ENCODE assay signal across 1 cellular context in the genomic region with DNA sequence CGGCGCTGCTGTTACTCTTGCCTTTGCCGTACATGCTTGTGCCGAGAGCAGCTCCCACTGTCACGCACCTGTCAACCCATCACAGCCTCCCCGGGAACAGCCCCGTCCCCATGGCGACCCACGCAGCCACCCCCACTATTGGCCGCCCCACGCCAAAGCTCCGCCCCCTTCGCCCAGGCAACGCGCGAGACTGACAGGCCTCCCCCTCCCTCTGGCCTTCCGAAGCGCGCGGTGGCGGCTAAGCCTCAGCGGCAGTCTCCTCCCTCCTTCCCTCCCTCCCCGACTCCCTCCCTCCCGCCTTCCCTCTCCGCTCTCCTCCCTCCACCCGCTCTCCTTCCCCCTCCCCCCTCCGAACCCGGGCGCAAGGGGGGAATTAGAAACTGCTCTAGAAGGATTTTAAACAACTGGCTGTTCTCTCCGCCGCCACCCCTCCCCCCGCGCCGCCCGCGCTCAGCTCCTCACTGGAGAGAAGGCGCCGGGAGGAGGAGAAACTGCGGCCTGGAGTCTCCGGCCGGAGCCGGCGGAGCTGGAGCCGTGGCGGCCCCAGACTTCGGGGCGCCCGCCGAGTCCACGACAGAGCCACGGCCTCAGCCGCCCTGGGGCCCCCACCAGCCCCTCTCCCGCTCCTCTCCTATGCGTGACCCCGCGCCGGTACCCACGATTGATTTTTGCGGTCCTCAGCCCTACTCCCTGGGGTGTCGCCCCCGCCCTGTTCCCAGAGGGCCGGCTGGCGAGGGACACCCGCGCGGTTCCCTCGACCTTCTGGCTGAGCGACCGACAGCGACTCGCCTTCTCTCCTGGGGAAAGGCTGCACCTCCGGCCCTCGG.
TF ChIP-seq lines count a peak whose summit lies in the region.

A gene (minus strand): TSS at position 89 of the 827 bp plus-strand sequence. CDS start 55 bp downstream, at position 34.

TF ChIP-seq in HepG2, 621 proteins besides CTCF, POLR2A, EP300 and RAD21 (continued from another document and continues in another):
- TF ChIP-seq, protein P1, sequence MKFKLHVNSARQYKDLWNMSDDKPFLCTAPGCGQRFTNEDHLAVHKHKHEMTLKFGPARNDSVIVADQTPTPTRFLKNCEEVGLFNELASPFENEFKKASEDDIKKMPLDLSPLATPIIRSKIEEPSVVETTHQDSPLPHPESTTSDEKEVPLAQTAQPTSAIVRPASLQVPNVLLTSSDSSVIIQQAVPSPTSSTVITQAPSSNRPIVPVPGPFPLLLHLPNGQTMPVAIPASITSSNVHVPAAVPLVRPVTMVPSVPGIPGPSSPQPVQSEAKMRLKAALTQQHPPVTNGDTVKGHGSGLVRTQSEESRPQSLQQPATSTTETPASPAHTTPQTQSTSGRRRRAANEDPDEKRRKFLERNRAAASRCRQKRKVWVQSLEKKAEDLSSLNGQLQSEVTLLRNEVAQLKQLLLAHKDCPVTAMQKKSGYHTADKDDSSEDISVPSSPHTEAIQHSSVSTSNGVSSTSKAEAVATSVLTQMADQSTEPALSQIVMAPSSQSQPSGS (CRISPR knock-in tag; IDR thresholded peaks at IDR 0.05), result no peak
- TF ChIP-seq, protein P2, sequence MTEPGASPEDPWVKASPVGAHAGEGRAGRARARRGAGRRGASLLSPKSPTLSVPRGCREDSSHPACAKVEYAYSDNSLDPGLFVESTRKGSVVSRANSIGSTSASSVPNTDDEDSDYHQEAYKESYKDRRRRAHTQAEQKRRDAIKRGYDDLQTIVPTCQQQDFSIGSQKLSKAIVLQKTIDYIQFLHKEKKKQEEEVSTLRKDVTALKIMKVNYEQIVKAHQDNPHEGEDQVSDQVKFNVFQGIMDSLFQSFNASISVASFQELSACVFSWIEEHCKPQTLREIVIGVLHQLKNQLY (CRISPR knock-in tag; IDR thresholded peaks at IDR 0.05), result no peak
- TF ChIP-seq CBX1 (IDR thresholded peaks at IDR 0.05; ENCODE audit: low read depth) (no peak), KDM5A (IDR thresholded peaks at IDR 0.05; ENCODE audit: borderline replicate concordance, low read length) (peak; percentile 72), SP4 (CRISPR knock-in tag; IDR thresholded peaks at IDR 0.05) (peak; percentile 56; the same call in 1 of the 2 replicates), HES4 (CRISPR knock-in tag; IDR thresholded peaks at IDR 0.05; ENCODE audit: borderline replicate concordance) (no peak), ZSCAN9 (CRISPR knock-in tag; IDR thresholded peaks at IDR 0.05; ENCODE audit: borderline replicate concordance) (no peak), MEIS1 (CRISPR knock-in tag; IDR thresholded peaks at IDR 0.05; ENCODE audit: borderline replicate concordance) (peak; percentile 87; the same call in 1 of the 2 replicates), GABPB1 (CRISPR knock-in tag; IDR thresholded peaks at IDR 0.05) (peak; percentile 55; the same call in 1 of the 2 replicates), SKI (IDR thresholded peaks at IDR 0.05; ENCODE audit: partially characterized antibody) (no peak), ETV6 (CRISPR knock-in tag; conservative IDR thresholded peaks at IDR 0.05) (no peak), MTF1 (CRISPR knock-in tag; IDR thresholded peaks at IDR 0.05) (no peak), ZBTB38 (CRISPR knock-in tag; IDR thresholded peaks at IDR 0.05) (no peak), HOXA9 (CRISPR knock-in tag; IDR thresholded peaks at IDR 0.05; ENCODE audit: borderline replicate concordance) (no peak), PAX8 (CRISPR knock-in tag; IDR thresholded peaks at IDR 0.05; ENCODE audit: borderline replicate concordance) (no peak), HNRNPK (IDR thresholded peaks at IDR 0.05; ENCODE audit: low read depth, low read length, poor library complexity, severe bottlenecking) (peak; percentile 76), MATR3 (CRISPR knock-in tag; IDR thresholded peaks at IDR 0.05) (no peak), ZNF879 (CRISPR knock-in tag; IDR thresholded peaks at IDR 0.05) (no peak), ZNF556 (CRISPR knock-in tag; IDR thresholded peaks at IDR 0.05; ENCODE audit: borderline replicate concordance) (no peak), SP1 (IDR thresholded peaks at IDR 0.05) (no peak), SP1 (CRISPR knock-in tag; IDR thresholded peaks at IDR 0.05) (peak; percentile 48; the same call in 1 of the 2 replicates), NFE2 (CRISPR knock-in tag; IDR thresholded peaks at IDR 0.05) (no peak), ZNF121 (CRISPR knock-in tag; IDR thresholded peaks at IDR 0.05) (no peak), PHF8 (CRISPR knock-in tag; IDR thresholded peaks at IDR 0.05) (peak; percentile 41), ZNF660 (CRISPR knock-in tag; IDR thresholded peaks at IDR 0.05; ENCODE audit: borderline replicate concordance, low read depth) (no peak), PCBP1 (IDR thresholded peaks at IDR 0.05; ENCODE audit: borderline replicate concordance, low read depth, low read length) (peak; percentile 84; the same call in 1 of the 2 replicates), ZEB1 (IDR thresholded peaks at IDR 0.05; ENCODE audit: insufficient replicate concordance, low read depth) (peak; percentile 31), FOXP1 (IDR thresholded peaks at IDR 0.05) (no peak), FOXP1 (CRISPR knock-in tag; IDR thresholded peaks at IDR 0.05) (peak; percentile 15; the same call in 1 of the 2 replicates)
- TF ChIP-seq, protein P3, sequence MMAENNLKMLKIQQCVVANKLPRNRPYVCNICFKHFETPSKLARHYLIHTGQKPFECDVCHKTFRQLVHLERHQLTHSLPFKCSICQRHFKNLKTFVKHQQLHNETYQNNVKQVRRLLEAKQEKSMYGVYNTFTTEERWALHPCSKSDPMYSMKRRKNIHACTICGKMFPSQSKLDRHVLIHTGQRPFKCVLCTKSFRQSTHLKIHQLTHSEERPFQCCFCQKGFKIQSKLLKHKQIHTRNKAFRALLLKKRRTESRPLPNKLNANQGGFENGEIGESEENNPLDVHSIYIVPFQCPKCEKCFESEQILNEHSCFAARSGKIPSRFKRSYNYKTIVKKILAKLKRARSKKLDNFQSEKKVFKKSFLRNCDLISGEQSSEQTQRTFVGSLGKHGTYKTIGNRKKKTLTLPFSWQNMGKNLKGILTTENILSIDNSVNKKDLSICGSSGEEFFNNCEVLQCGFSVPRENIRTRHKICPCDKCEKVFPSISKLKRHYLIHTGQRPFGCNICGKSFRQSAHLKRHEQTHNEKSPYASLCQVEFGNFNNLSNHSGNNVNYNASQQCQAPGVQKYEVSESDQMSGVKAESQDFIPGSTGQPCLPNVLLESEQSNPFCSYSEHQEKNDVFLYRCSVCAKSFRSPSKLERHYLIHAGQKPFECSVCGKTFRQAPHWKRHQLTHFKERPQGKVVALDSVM (CRISPR knock-in tag; IDR thresholded peaks at IDR 0.05), result no peak
- TF ChIP-seq, protein P4, sequence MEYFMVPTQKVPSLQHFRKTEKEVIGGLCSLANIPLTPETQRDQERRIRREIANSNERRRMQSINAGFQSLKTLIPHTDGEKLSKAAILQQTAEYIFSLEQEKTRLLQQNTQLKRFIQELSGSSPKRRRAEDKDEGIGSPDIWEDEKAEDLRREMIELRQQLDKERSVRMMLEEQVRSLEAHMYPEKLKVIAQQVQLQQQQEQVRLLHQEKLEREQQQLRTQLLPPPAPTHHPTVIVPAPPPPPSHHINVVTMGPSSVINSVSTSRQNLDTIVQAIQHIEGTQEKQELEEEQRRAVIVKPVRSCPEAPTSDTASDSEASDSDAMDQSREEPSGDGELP (IDR thresholded peaks at IDR 0.05; ENCODE audit: borderline replicate concordance, low read depth), result peak; percentile 30; the same call in 1 of the 2 replicates
- TF ChIP-seq, protein P5, sequence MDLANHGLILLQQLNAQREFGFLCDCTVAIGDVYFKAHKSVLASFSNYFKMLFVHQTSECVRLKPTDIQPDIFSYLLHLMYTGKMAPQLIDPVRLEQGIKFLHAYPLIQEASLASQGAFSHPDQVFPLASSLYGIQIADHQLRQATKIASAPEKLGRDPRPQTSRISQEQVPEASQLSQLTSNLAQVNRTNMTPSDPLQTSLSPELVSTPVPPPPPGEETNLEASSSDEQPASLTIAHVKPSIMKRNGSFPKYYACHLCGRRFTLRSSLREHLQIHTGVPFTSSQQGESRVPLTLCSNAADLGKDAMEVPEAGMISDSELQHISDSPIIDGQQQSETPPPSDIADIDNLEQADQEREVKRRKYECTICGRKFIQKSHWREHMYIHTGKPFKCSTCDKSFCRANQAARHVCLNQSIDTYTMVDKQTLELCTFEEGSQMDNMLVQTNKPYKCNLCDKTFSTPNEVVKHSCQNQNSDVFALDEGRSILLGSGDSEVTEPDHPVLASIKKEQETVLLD (CRISPR knock-in tag; IDR thresholded peaks at IDR 0.05; ENCODE audit: low read depth), result no peak
- TF ChIP-seq, protein P6, sequence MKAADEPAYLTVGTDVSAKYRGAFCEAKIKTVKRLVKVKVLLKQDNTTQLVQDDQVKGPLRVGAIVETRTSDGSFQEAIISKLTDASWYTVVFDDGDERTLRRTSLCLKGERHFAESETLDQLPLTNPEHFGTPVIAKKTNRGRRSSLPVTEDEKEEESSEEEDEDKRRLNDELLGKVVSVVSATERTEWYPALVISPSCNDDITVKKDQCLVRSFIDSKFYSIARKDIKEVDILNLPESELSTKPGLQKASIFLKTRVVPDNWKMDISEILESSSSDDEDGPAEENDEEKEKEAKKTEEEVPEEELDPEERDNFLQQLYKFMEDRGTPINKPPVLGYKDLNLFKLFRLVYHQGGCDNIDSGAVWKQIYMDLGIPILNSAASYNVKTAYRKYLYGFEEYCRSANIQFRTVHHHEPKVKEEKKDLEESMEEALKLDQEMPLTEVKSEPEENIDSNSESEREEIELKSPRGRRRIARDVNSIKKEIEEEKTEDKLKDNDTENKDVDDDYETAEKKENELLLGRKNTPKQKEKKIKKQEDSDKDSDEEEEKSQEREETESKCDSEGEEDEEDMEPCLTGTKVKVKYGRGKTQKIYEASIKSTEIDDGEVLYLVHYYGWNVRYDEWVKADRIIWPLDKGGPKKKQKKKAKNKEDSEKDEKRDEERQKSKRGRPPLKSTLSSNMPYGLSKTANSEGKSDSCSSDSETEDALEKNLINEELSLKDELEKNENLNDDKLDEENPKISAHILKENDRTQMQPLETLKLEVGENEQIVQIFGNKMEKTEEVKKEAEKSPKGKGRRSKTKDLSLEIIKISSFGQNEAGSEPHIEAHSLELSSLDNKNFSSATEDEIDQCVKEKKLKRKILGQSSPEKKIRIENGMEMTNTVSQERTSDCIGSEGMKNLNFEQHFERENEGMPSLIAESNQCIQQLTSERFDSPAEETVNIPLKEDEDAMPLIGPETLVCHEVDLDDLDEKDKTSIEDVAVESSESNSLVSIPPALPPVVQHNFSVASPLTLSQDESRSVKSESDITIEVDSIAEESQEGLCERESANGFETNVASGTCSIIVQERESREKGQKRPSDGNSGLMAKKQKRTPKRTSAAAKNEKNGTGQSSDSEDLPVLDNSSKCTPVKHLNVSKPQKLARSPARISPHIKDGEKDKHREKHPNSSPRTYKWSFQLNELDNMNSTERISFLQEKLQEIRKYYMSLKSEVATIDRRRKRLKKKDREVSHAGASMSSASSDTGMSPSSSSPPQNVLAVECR (CRISPR knock-in tag; IDR thresholded peaks at IDR 0.05; ENCODE audit: borderline replicate concordance), result peak; percentile 51; the same call in 1 of the 2 replicates
- TF ChIP-seq, protein P7, sequence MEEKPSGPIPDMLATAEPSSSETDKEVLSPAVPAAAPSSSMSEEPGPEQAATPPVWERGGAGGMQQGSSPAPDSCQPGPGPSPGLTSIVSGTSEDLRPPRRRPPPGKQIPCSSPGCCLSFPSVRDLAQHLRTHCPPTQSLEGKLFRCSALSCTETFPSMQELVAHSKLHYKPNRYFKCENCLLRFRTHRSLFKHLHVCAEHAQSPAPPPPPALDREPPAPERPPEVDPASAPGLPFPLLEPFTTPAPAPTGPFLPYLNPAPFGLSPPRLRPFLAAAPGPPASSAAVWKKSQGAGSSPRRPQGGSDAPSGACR (CRISPR knock-in tag; IDR thresholded peaks at IDR 0.05), result 0 out of 2 replicates have a peak, but pooled peaks have one; percentile 45
- TF ChIP-seq, protein P8, sequence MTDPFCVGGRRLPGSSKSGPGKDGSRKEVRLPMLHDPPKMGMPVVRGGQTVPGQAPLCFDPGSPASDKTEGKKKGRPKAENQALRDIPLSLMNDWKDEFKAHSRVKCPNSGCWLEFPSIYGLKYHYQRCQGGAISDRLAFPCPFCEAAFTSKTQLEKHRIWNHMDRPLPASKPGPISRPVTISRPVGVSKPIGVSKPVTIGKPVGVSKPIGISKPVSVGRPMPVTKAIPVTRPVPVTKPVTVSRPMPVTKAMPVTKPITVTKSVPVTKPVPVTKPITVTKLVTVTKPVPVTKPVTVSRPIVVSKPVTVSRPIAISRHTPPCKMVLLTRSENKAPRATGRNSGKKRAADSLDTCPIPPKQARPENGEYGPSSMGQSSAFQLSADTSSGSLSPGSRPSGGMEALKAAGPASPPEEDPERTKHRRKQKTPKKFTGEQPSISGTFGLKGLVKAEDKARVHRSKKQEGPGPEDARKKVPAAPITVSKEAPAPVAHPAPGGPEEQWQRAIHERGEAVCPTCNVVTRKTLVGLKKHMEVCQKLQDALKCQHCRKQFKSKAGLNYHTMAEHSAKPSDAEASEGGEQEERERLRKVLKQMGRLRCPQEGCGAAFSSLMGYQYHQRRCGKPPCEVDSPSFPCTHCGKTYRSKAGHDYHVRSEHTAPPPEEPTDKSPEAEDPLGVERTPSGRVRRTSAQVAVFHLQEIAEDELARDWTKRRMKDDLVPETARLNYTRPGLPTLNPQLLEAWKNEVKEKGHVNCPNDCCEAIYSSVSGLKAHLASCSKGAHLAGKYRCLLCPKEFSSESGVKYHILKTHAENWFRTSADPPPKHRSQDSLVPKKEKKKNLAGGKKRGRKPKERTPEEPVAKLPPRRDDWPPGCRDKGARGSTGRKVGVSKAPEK (CRISPR knock-in tag; IDR thresholded peaks at IDR 0.05; ENCODE audit: borderline replicate concordance), result 0 out of 2 replicates have a peak, but pooled peaks have one; percentile 14
- TF ChIP-seq, protein P9, sequence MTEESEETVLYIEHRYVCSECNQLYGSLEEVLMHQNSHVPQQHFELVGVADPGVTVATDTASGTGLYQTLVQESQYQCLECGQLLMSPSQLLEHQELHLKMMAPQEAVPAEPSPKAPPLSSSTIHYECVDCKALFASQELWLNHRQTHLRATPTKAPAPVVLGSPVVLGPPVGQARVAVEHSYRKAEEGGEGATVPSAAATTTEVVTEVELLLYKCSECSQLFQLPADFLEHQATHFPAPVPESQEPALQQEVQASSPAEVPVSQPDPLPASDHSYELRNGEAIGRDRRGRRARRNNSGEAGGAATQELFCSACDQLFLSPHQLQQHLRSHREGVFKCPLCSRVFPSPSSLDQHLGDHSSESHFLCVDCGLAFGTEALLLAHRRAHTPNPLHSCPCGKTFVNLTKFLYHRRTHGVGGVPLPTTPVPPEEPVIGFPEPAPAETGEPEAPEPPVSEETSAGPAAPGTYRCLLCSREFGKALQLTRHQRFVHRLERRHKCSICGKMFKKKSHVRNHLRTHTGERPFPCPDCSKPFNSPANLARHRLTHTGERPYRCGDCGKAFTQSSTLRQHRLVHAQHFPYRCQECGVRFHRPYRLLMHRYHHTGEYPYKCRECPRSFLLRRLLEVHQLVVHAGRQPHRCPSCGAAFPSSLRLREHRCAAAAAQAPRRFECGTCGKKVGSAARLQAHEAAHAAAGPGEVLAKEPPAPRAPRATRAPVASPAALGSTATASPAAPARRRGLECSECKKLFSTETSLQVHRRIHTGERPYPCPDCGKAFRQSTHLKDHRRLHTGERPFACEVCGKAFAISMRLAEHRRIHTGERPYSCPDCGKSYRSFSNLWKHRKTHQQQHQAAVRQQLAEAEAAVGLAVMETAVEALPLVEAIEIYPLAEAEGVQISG (CRISPR knock-in tag; IDR thresholded peaks at IDR 0.05), result no peak
- TF ChIP-seq, protein P10, sequence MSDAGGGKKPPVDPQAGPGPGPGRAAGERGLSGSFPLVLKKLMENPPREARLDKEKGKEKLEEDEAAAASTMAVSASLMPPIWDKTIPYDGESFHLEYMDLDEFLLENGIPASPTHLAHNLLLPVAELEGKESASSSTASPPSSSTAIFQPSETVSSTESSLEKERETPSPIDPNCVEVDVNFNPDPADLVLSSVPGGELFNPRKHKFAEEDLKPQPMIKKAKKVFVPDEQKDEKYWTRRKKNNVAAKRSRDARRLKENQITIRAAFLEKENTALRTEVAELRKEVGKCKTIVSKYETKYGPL (CRISPR knock-in tag; IDR thresholded peaks at IDR 0.05), result no peak
